ENCODE assay signal across 16 cellular contexts in the genomic region with DNA sequence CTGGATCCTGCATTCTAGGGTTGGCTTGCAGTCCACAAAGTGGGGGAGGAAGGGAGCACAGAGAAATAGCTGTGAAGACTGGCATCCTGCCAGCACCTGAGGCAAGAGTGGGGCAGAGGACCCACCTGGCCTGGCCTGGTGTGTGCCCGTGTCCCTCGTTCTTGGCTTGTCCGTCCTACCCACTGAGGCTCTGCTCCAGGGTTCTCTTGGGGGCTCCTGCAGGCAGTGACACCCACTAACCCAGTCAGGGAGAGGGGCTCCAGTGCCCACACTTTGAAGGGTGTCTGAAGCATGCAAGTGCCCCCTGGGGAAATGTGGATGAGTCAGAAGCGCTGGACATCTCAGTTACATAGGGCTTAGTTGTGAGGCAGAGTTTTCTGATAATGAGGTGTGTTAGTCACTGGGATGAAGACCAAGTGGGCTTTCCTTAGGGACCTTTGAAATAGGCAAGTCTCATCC.
DNase-seq lines count a peak whose midpoint lies in the region; ATAC-seq and TF ChIP-seq lines count a peak whose summit lies in the region.
"Had no signal": no experiment of that assay in that cellular context is flagged by ENCODE, and none has a peak within 500 bp of the region (broad histone marks: within the 10 kb centered on the region; RNA-seq: fewer than 3 reads in every experiment).

No MANE protein-coding gene starts in this region.

- H3K23ac ChIP-seq in mesenchymal stem cell (ENCODE audit: low read length in 2 of 2): no peak overlapping the region

- no peak overlapping the region for H3K27ac Mint-ChIP-seq in WTC11
- no peak overlapping the region for H3K27ac Mint-ChIP-seq in effector memory CD8-positive, alpha-beta T cell
- H3K27ac Mint-ChIP-seq: progenitor cell of endocrine pancreas, type B pancreatic cell had no signal

- H2AFZ ChIP-seq in mesenchymal stem cell (ENCODE audit: low read depth, low read length): no peak overlapping the region

- peak; percentile 15; the same call in 1 of the 2 replicates for ATAC-seq in WTC11
- ATAC-seq in effector memory CD8-positive, alpha-beta T cell (replicated peaks): no peak
- ATAC-seq: stimulated activated naive CD8-positive, alpha-beta T cell treated with anti-CD3 and anti-CD28 coated beads, Interleukin-15, Interleukin-2, amounts not matched to agents 100 U/mL and 50 U/mL, for 24 hours had no signal

- TF ChIP-seq POLR2A in adrenal gland (IDR thresholded peaks at IDR 0.05): no peak

- no peak overlapping the region for H3K9ac ChIP-seq in mesenchymal stem cell (ENCODE audit: low read length)

- H2BK120ac ChIP-seq in mesenchymal stem cell (ENCODE audit: low read depth, low read length): no peak overlapping the region

- POLR2A ChIA-PET in WTC11 (lab: Charles Lee): no interaction called here

- peaks cover 9% of the 10 kb centered on the region; the same call in 1 of the 2 replicates for H3K9me3 Mint-ChIP-seq in WTC11
- H3K9me3 Mint-ChIP-seq in effector memory CD8-positive, alpha-beta T cell: no peaks in the 10 kb centered on the region

- peaks cover 42% of the 10 kb centered on the region for H3K4me1 Mint-ChIP-seq in WTC11
- no peaks in the 10 kb centered on the region for H3K4me1 Mint-ChIP-seq in effector memory CD8-positive, alpha-beta T cell (ENCODE audit: low read depth in 2 of 2)

- H3K27me3 ChIP-seq in mesenchymal stem cell (ENCODE audit: control insufficient read depth in 1 of 2, insufficient read depth in 1 of 2, low read length in 2 of 2) (peaks cover 0 to 25% of the 10 kb centered on the region in 2 experiments), adrenal gland (no peaks in the 10 kb centered on the region)

- DNase-seq in ELR (ENCODE audit: low read depth) (peak; percentile 76), HT1080 (ENCODE audit: low read depth) (peak; percentile 82), WTC11 (ENCODE audit: low spot score) (no peak), mesenchymal stem cell (no peak), NCI-H146 (lab: John Stamatoyannopoulos, UW) (no peak), adrenal gland (no peak), RPMI8226 (no peak)
- DNase-seq in effector memory CD8-positive, alpha-beta T cell: no peak
- DNase-seq: activated CD4-positive, alpha-beta T cell treated with anti-CD3 and anti-CD28 coated beads, Interleukin-2, amount 50 U/mL, for 1 hour; activated naive CD4-positive, alpha-beta T cell treated with anti-CD3 and anti-CD28 coated beads, Interleukin-2, amount 50 U/mL, for 16 hours; caudate nucleus; effector memory CD4-positive, alpha-beta T cell; NCI-H2227 treated with DMSO at 0.1 percent for 48 hours; stimulated activated naive CD8-positive, alpha-beta T cell treated with anti-CD3 and anti-CD28 coated beads, Interleukin-15, Interleukin-2, amounts not matched to agents 100 U/mL and 50 U/mL, for 24 hours had no signal

- peaks cover 6% of the 10 kb centered on the region for H3K4me1 ChIP-seq in mesenchymal stem cell (ENCODE audit: control insufficient read depth, insufficient read depth, low read depth, low read length)
- H3K4me1 ChIP-seq in adrenal gland (replicated peaks in 1 of 2): no peaks in the 10 kb centered on the region

- no peak overlapping the region for H4K91ac ChIP-seq in mesenchymal stem cell (ENCODE audit: low read length)

- H2BK15ac ChIP-seq in mesenchymal stem cell (ENCODE audit: low read depth, poor library complexity, severe bottlenecking): no peak overlapping the region

- H3K14ac ChIP-seq in mesenchymal stem cell (ENCODE audit: low read length in 2 of 2): no peak overlapping the region

- peaks cover 35% of the 10 kb centered on the region for H3K27me3 Mint-ChIP-seq in WTC11 (ENCODE audit: low read depth)
- H3K27me3 Mint-ChIP-seq in effector memory CD8-positive, alpha-beta T cell: peaks cover 37 to 74% of the 10 kb centered on the region in 2 donors

- no peak overlapping the region for H2BK5ac ChIP-seq in mesenchymal stem cell (ENCODE audit: low read depth, low read length, poor library complexity, severe bottlenecking)

- CTCF ChIA-PET in WTC11 (lab: Charles Lee): interaction anchor here (0.6 to 0.7 kb wide), 3 partner anchors 62 to 360 kb away, joined by 5 read pairs; no protein-coding TSS in a partner anchor

- no peaks in the 10 kb centered on the region for H3K9me3 ChIP-seq in mesenchymal stem cell (ENCODE audit: control insufficient read depth, low read length)
- H3K9me3 ChIP-seq in adrenal gland (replicated peaks in 1 of 3): no peaks in the 10 kb centered on the region

- H4K8ac ChIP-seq in mesenchymal stem cell (ENCODE audit: low read length): peak overlapping the region; percentile 37

- H3K36me3 ChIP-seq in mesenchymal stem cell (ENCODE audit: control insufficient read depth in 1 of 2, insufficient read depth in 2 of 2, low read depth in 1 of 2, low read length in 2 of 2): no peaks in the 10 kb centered on the region
- H3K36me3 ChIP-seq in adrenal gland (replicated peaks in 1 of 2): no peaks in the 10 kb centered on the region

- intact Hi-C loops in adrenal gland (cut with DNase I): no loop called here

- peak overlapping the region in 1 of 2 experiments; percentile 60 for H3K18ac ChIP-seq in mesenchymal stem cell (ENCODE audit: low read depth in 1 of 2, low read length in 2 of 2)

- peak overlapping the region in 1 of 2 experiments; percentile 33 for H3K4ac ChIP-seq in mesenchymal stem cell (ENCODE audit: low read depth in 1 of 2, low read length in 2 of 2)

- no peak overlapping the region for H3K27ac ChIP-seq in mesenchymal stem cell (ENCODE audit: low read length, poor library complexity, severe bottlenecking)
- H3K27ac ChIP-seq in adrenal gland: no peak overlapping the region

- 98% methylated on average over 4 of the region's 4 CpGs for WGBS in mesenchymal stem cell
- 85 to 100% (median 91%) methylated on average over 1 to 4 of the region's 4 CpGs for WGBS in adrenal gland, 4 donors

- no peak for TF ChIP-seq CTCF in WTC11 (IDR thresholded peaks at IDR 0.05)
- no peak for TF ChIP-seq CTCF in adrenal gland (IDR thresholded peaks at IDR 0.05)

- H2AK5ac ChIP-seq in mesenchymal stem cell (ENCODE audit: low read length, severe bottlenecking): no peak overlapping the region

- H3K4me3 ChIP-seq in mesenchymal stem cell (ENCODE audit: insufficient read depth in 1 of 2, low read depth in 1 of 2, low read length in 2 of 2) (no peak overlapping the region), adrenal gland (no peak overlapping the region)

- H3K79me1 ChIP-seq in mesenchymal stem cell (replicated peaks; ENCODE audit: low read length, poor library complexity, severe bottlenecking): no peaks in the 10 kb centered on the region

- no peak overlapping the region for H3K4me2 ChIP-seq in mesenchymal stem cell (ENCODE audit: low read length, poor library complexity, severe bottlenecking)

- H3K36me3 Mint-ChIP-seq in WTC11: no peaks in the 10 kb centered on the region
- no peaks in the 10 kb centered on the region for H3K36me3 Mint-ChIP-seq in effector memory CD8-positive, alpha-beta T cell (ENCODE audit: insufficient read depth)

- H3K4me3 Mint-ChIP-seq in WTC11: no peak overlapping the region
- H3K4me3 Mint-ChIP-seq in effector memory CD8-positive, alpha-beta T cell: no peak overlapping the region
- H3K4me3 Mint-ChIP-seq: type B pancreatic cell had no signal

- H2BK12ac ChIP-seq in mesenchymal stem cell (ENCODE audit: low read length in 2 of 2): no peak overlapping the region

TF ChIP-seq in WTC11, 78 proteins besides CTCF, POLR2A, EP300 and RAD21:
- TF ChIP-seq FOXP4 (CRISPR knock-in tag; IDR thresholded peaks at IDR 0.05) (no peak), ZNF138 (CRISPR knock-in tag; conservative IDR thresholded peaks at IDR 0.05) (no peak), NR2C2 (CRISPR knock-in tag; IDR thresholded peaks at IDR 0.05) (no peak), PRRX2 (CRISPR knock-in tag; IDR thresholded peaks at IDR 0.05) (no peak)
- TF ChIP-seq, protein P1, sequence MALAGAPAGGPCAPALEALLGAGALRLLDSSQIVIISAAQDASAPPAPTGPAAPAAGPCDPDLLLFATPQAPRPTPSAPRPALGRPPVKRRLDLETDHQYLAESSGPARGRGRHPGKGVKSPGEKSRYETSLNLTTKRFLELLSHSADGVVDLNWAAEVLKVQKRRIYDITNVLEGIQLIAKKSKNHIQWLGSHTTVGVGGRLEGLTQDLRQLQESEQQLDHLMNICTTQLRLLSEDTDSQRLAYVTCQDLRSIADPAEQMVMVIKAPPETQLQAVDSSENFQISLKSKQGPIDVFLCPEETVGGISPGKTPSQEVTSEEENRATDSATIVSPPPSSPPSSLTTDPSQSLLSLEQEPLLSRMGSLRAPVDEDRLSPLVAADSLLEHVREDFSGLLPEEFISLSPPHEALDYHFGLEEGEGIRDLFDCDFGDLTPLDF (CRISPR knock-in tag; IDR thresholded peaks at IDR 0.05): no peak

Comparison
In these comparisons a context has a peak if more than half of its experiments do, and no peak if none do; other contexts are left out.
1. DNase-seq: peak in ELR (single experiment) and HT1080 (single experiment); none in WTC11 (single experiment), mesenchymal stem cell (single experiment), NCI-H146 (single experiment), effector memory CD8-positive, alpha-beta T cell (0 of 3), adrenal gland (0 of 7) and RPMI8226 (single experiment).